In the genomic region with DNA sequence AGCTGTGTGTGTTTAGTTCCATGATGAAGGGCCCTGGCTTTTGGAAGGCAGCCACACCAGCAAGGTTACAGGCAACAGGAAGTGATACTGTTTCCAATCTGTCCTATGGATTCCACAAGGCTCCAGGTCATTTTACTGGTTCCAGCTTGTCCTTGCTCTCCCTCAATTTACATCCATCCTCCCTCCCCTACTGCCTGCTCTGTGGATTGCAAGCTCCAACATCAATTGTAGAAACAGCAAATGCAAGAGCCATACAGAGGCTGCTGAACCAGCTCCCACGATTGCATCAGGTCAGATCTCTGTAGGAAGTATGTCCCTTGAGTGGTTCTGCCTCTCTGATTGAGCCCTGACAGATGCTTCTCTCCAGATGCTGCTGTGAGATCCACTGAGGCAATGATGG, we compare ENCODE assay signal across 27 cellular contexts.
"Had no signal": no experiment of that assay in that cellular context is flagged by ENCODE, and none has a peak within 500 bp of the region (broad histone marks: within the 10 kb centered on the region; RNA-seq: fewer than 3 reads in every experiment).

No MANE protein-coding gene starts in this region.

- FAIRE-seq: endometrium had no signal

- H3K36me3 Mint-ChIP-seq: activated naive CD4-positive, alpha-beta T cell treated with anti-CD3 and anti-CD28 coated beads, Interleukin-2, amount 10 ng/mL, durations not matched to agents 7 days and 5 days; immature natural killer cell; natural killer cell; type B pancreatic cell had no signal

- H3K27me3 Mint-ChIP-seq: activated CD4-positive, alpha-beta memory T cell treated with anti-CD3 and anti-CD28 coated beads, Interleukin-2, amount 10 ng/mL, durations not matched to agents 7 days and 5 days; activated naive CD4-positive, alpha-beta T cell treated with anti-CD3 and anti-CD28 coated beads, Interleukin-2, amount 10 ng/mL, durations not matched to agents 7 days and 5 days; progenitor cell of endocrine pancreas; type B pancreatic cell had no signal

- H3K27ac ChIP-seq: cardiac muscle cell, left lung, sigmoid colon, thoracic aorta, vagina had no signal

- H3K4me3 Mint-ChIP-seq: activated CD4-positive, alpha-beta memory T cell treated with anti-CD3 and anti-CD28 coated beads, Interleukin-2, amount 10 ng/mL, durations not matched to agents 7 days and 5 days; activated naive CD4-positive, alpha-beta T cell treated with anti-CD3 and anti-CD28 coated beads, Interleukin-2, amount 10 ng/mL, durations not matched to agents 7 days and 5 days; immature natural killer cell; mesothelial cell of epicardium; natural killer cell; type B pancreatic cell had no signal

- H3K27ac Mint-ChIP-seq: activated CD4-positive, alpha-beta memory T cell treated with anti-CD3 and anti-CD28 coated beads, Interleukin-2, amount 10 ng/mL, durations not matched to agents 7 days and 5 days; activated naive CD4-positive, alpha-beta T cell treated with anti-CD3 and anti-CD28 coated beads, Interleukin-2, amount 10 ng/mL, durations not matched to agents 7 days and 5 days; immature natural killer cell; mesothelial cell of epicardium; natural killer cell; progenitor cell of endocrine pancreas; type B pancreatic cell had no signal

- H3K36me3 ChIP-seq: cardiac muscle cell, left lung, sigmoid colon, thoracic aorta, vagina had no signal

- H3K4me1 Mint-ChIP-seq: activated CD4-positive, alpha-beta memory T cell treated with anti-CD3 and anti-CD28 coated beads, Interleukin-2, amount 10 ng/mL, durations not matched to agents 7 days and 5 days; activated naive CD4-positive, alpha-beta T cell treated with anti-CD3 and anti-CD28 coated beads, Interleukin-2, amount 10 ng/mL, durations not matched to agents 7 days and 5 days; immature natural killer cell; mesothelial cell of epicardium; natural killer cell had no signal

- H3K4me2 ChIP-seq: smooth muscle cell had no signal

- DNase-seq: activated CD4-positive, alpha-beta memory T cell treated with anti-CD3 and anti-CD28 coated beads, Interleukin-2, amount 10 ng/mL, durations not matched to agents 7 days and 5 days; activated CD4-positive, alpha-beta T cell treated with anti-CD3 and anti-CD28 coated beads for 48 hours; activated effector memory CD4-positive, alpha-beta T cell treated with anti-CD3 and anti-CD28 coated beads, Interleukin-2, amount 50 U/mL, for 16 hours; activated naive CD4-positive, alpha-beta T cell treated with anti-CD3 and anti-CD28 coated beads, Interleukin-2, amount 10 ng/mL, durations not matched to agents 7 days and 5 days; activated T-cell treated with anti-CD3 and anti-CD28 coated beads for 4 hours; cortex of kidney; erythroblast; foreskin fibroblast; immature natural killer cell; kidney glomerular epithelial cell; left lung; natural killer cell; retina; sigmoid colon; stimulated activated CD4-positive, alpha-beta T cell treated with anti-CD3 and anti-CD28 coated beads, Interleukin-15, amount 100 ng/mL, for 24 hours; stimulated activated CD8-positive, alpha-beta memory T cell treated with anti-CD3 and anti-CD28 coated beads, Interleukin-4, amount 100 ng/mL, for 48 hours; stimulated activated naive CD4-positive, alpha-beta T cell; T1000 had no signal

- ATAC-seq: left lung, natural killer cell had no signal

- H3K9me3 Mint-ChIP-seq: activated CD4-positive, alpha-beta memory T cell treated with anti-CD3 and anti-CD28 coated beads, Interleukin-2, amount 10 ng/mL, durations not matched to agents 7 days and 5 days; immature natural killer cell had no signal

- H3K4me3 ChIP-seq: cardiac muscle cell, left lung, lung, sigmoid colon, smooth muscle cell, thoracic aorta, vagina had no signal

- H3K4me1 ChIP-seq: left lung, sigmoid colon, vagina had no signal

- H3K27me3 ChIP-seq: cardiac muscle cell, left lung, sigmoid colon, vagina had no signal
